Comparison of ENCODE assay signal across 9 cellular contexts in the genomic region with DNA sequence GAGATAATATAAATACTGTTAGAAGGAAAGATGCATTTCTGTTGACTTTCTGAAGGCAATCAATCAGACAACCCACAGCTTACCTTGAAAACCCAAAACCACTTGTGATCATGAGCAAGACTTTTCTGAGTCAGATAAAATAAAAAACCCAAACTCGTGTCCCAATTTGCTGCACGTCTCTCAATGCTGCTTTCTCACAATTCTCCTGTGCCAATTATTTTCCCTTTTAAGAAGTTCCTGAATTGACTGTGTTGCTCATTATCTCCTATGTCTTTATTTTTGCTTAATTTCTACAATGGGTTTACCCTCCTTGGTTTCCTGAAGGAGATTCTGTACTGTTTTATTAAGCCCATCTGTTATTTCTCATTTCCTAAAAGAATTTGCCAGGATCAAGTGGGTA.
"Had no signal": no experiment of that assay in that cellular context is flagged by ENCODE, and none has a peak within 500 bp of the region (broad histone marks: within the 10 kb centered on the region; RNA-seq: fewer than 3 reads in every experiment).

No MANE protein-coding gene starts in this region.

- FAIRE-seq: HTR-8/SVneo, K562 had no signal

- H3K4me3 ChIP-seq: GM23248, K562 had no signal

- H3K27ac ChIP-seq: GM23248 had no signal

- H2AFZ ChIP-seq: GM23248 had no signal

- ATAC-seq: K562 had no signal

- H3K9ac ChIP-seq: GM23248 had no signal

- DNase-seq: GM23248, GOT3, H7, HCEC 1CT, HFFc6, IMR-90, KG1 had no signal

- H3K4me3 Mint-ChIP-seq: HFFc6 had no signal

- H3K27ac Mint-ChIP-seq: HFFc6 had no signal
